23 cellular contexts compared by ENCODE assay signal in genomic region chr15:68564173-68564572, GRCh38. TPM values are rescaled to one million over a fixed set of nuclear protein-coding genes. Genes with fewer than 3 reads are reported as not detected.
"Had no signal": no experiment of that assay in that cellular context is flagged by ENCODE, and none has a peak within 500 bp of the region (broad histone marks: within the 10 kb centered on the region; RNA-seq: fewer than 3 reads in every experiment).

No MANE protein-coding gene starts in this region.

- H3K36me3 ChIP-seq: MG63, SJCRH30 had no signal

- H3K4me3 ChIP-seq: MG63, SJCRH30 had no signal

- H3K27me3 ChIP-seq: MG63 had no signal

- FAIRE-seq: HepG2, RCC 7860 had no signal

- H3K9me3 ChIP-seq: MG63, SJCRH30 had no signal

- ATAC-seq: HepG2 had no signal

- DNase-seq: IMR-90, Karpas-422, KG1, MG63, NCI-H1092, NCI-H1105 treated with DMSO at 0.1 percent for 48 hours, NCI-H1417 treated with DMSO at 0.1 percent for 48 hours, NCI-H146, NCI-H1694 treated with DMSO at 0.1 percent for 48 hours, NCI-H1930, NCI-H2081 treated with DMSO at 0.1 percent for 48 hours, NCI-H2171, NCI-H226, NCI-H446, NCI-H510A, NCI-H524 treated with DMSO at 0.1 percent for 48 hours, NCI-H69, NCI-H774, RPMI8226, SHP77 treated with DMSO at 0.1 percent for 48 hours, SJCRH30 had no signal

- H3K27ac ChIP-seq: SJCRH30 had no signal

- H3K4me1 ChIP-seq: SJCRH30 had no signal

RNA-seq across cellular contexts. Expression of gene CORO2B, which starts 14.6 kb away (rescaled TPM):
- total RNA-seq: SJCRH30 had no signal
